11 cellular contexts compared by ENCODE assay signal in the genomic region with DNA sequence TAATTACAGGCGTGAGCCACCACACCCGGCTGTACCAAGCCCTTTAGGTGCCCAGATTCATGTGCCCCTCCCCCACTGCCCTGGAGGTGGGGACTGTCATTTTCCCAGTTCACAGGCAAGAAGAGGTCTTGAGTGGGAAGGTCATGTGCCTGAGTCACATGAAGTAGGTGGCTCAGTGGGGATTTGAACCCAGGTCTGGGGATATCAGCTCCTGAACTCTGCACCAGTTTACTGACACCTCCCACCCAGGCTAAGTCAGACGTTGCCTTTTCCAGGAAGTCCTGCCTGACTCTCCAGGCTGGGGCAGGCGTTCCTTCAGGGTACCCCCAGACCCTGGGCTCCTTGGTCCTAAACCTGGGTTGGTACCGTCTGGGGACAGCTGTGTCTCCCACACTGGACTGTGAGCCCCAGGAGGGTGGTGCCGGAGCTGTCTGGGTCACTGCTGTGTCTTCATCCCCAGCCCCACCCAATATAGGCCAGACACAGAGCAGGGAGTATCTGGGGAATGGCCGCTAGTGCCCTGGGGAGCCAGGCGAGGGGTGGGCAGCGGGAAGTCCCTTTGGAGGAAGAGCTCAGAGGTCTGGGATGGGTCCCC. TPM values are rescaled to one million over a fixed set of nuclear protein-coding genes. Genes with fewer than 3 reads are reported as not detected.
DNase-seq lines count a peak whose midpoint lies in the region; TF ChIP-seq lines count a peak whose summit lies in the region.
"Had no signal": no experiment of that assay in that cellular context is flagged by ENCODE, and none has a peak within 500 bp of the region (broad histone marks: within the 10 kb centered on the region; RNA-seq: fewer than 3 reads in every experiment).

No MANE protein-coding gene starts in this region.

- H3K9me3 ChIP-seq in Karpas-422 (ENCODE audit: low read length) (no peaks in the 10 kb centered on the region), mucosa of rectum (ENCODE audit: control insufficient read depth in 2 of 2, low read length in 2 of 2) (no peaks in the 10 kb centered on the region)
- H3K9me3 ChIP-seq: psoas muscle had no signal

- peaks cover 75% of the 10 kb centered on the region for H3K4me1 Mint-ChIP-seq in CD14-positive monocyte
- peaks cover 33% of the 10 kb centered on the region for H3K4me1 Mint-ChIP-seq in chondrocyte (ENCODE audit: low read depth)

- H3K4me1 ChIP-seq in Karpas-422 (ENCODE audit: low read length) (peaks cover 37% of the 10 kb centered on the region), mucosa of rectum (ENCODE audit: control insufficient read depth in 2 of 2, insufficient read depth in 2 of 2, low read length in 2 of 2) (peaks cover 58 to 65% of the 10 kb centered on the region in 2 donors)

- H3K4me3 ChIP-seq in Karpas-422 (ENCODE audit: low read length): no peak overlapping the region
- peak overlapping the region; percentile 10 to 13 for H3K4me3 ChIP-seq in mucosa of rectum (ENCODE audit: low read length in 2 of 2)
- H3K4me3 ChIP-seq: GM23248, psoas muscle had no signal

- 0 out of 2 replicates have a peak, but pooled peaks cover 2% of the 10 kb centered on the region for H4K20me1 ChIP-seq in Karpas-422 (ENCODE audit: insufficient read depth, low read depth, low read length)

- no peaks in the 10 kb centered on the region for H3K27me3 ChIP-seq in Karpas-422 (ENCODE audit: low read length)
- no peaks in the 10 kb centered on the region for H3K27me3 ChIP-seq in mucosa of rectum (ENCODE audit: control insufficient read depth in 2 of 2, insufficient read depth in 2 of 2, low read length in 2 of 2)

- H3K36me3 Mint-ChIP-seq in CD14-positive monocyte (peaks cover 52 to 86% of the 10 kb centered on the region in 2 donors), chondrocyte (ENCODE audit: low read depth) (peaks cover 15% of the 10 kb centered on the region)

- H2AFZ ChIP-seq in Karpas-422 (ENCODE audit: low read length): no peak overlapping the region
- H2AFZ ChIP-seq: GM23248 had no signal

- H3K4me3 Mint-ChIP-seq in CD14-positive monocyte (peak overlapping the region; percentile 74 to 80), chondrocyte (ENCODE audit: unreplicated experiment) (no peak overlapping the region)

- no peak for DNase-seq in CD14-positive monocyte (ENCODE audit: low spot score)
- no peak for DNase-seq in Karpas-422
- no peak for DNase-seq in chondrocyte (ENCODE audit: low spot score)
- no peak for DNase-seq in NCI-H146 treated with DMSO at 0.1 percent for 48 hours (lab: John Stamatoyannopoulos, UW; ENCODE audit: unreplicated experiment)
- no peak for DNase-seq in NCI-H187 treated with DMSO at 0.1 percent for 48 hours (lab: John Stamatoyannopoulos, UW)
- no peak for DNase-seq in epidermal melanocyte (ENCODE audit: insufficient read length, low spot score)
- no peak for DNase-seq in NCI-H69 (lab: John Stamatoyannopoulos, UW)
- DNase-seq: GM23248, NCI-H1694, psoas muscle had no signal

- no peaks in the 10 kb centered on the region for H3K9me3 Mint-ChIP-seq in CD14-positive monocyte
- H3K9me3 Mint-ChIP-seq in chondrocyte (ENCODE audit: low read depth): no peaks in the 10 kb centered on the region

- intact Hi-C loops in CD14-positive monocyte (cut with micrococcal nuclease): no loop called here

- peaks cover 8% of the 10 kb centered on the region; the same call in 1 of the 2 replicates for H3K36me3 ChIP-seq in Karpas-422 (ENCODE audit: insufficient read depth, low read length)
- peaks cover 20 to 23% of the 10 kb centered on the region in 2 donors for H3K36me3 ChIP-seq in mucosa of rectum (ENCODE audit: control insufficient read depth in 2 of 2, insufficient read depth in 2 of 2, low read length in 2 of 2)

- peak overlapping the region; percentile 74 for H3K27ac ChIP-seq in Karpas-422 (ENCODE audit: low read length)
- peak overlapping the region; percentile 91 to 96 for H3K27ac ChIP-seq in mucosa of rectum (ENCODE audit: low read depth in 2 of 2, low read length in 2 of 2)
- H3K27ac ChIP-seq: GM23248, psoas muscle had no signal

- TF ChIP-seq CTCF in CD14-positive monocyte (IDR thresholded peaks at IDR 0.05) (no peak), chondrocyte (IDR thresholded peaks at IDR 0.05) (no peak)

- H3K27ac Mint-ChIP-seq in CD14-positive monocyte (peak overlapping the region; percentile 97 to 99 (median 99)), chondrocyte (ENCODE audit: unreplicated experiment) (peak overlapping the region; percentile 13)

- H3K9ac ChIP-seq in Karpas-422 (ENCODE audit: low read length): no peak overlapping the region
- H3K9ac ChIP-seq in mucosa of rectum (ENCODE audit: low read depth in 1 of 2, low read length in 2 of 2): peak overlapping the region; percentile 66 to 77
- H3K9ac ChIP-seq: GM23248 had no signal

- H3K27me3 Mint-ChIP-seq in CD14-positive monocyte (ENCODE audit: low read depth in 3 of 3) (no peaks in the 10 kb centered on the region), chondrocyte (ENCODE audit: low read depth) (no peaks in the 10 kb centered on the region)

- H3K4me2 ChIP-seq in Karpas-422 (ENCODE audit: low read depth, low read length, poor library complexity, severe bottlenecking): no peak overlapping the region

- no peaks in the 10 kb centered on the region for H3K9me2 ChIP-seq in Karpas-422 (replicated peaks; ENCODE audit: insufficient read depth, low read length)

- peaks cover 51% of the 10 kb centered on the region for H3K79me2 ChIP-seq in Karpas-422 (ENCODE audit: low read length)

RNA-seq across cellular contexts. Expression of a gene that starts 8.6 kb away (rescaled TPM):
- 100 to 1,000 TPM; 132 to 144 TPM for polyA plus RNA-seq in CD14-positive monocyte
- total RNA-seq in Karpas-422 (2014; rRNA removed; shearing (Covaris generic); ENCODE audit: low replicate concordance): 77.9 and 97.9 TPM in 2 replicates
- total RNA-seq in chondrocyte: 65.6 to 145 TPM (median 142 TPM) in 3 replicates

RNA-seq across cellular contexts. Expression of a gene that starts 17.7 kb away (rescaled TPM):
- polyA plus RNA-seq in CD14-positive monocyte: 1 to 10 TPM; 1.3 to 2.7 TPM
- 0.71 and 8.0 TPM in 2 replicates for total RNA-seq in Karpas-422 (2014; rRNA removed; shearing (Covaris generic); ENCODE audit: low replicate concordance)
- 0.52 to 0.63 TPM in 2 of 3 replicates, not detected in the other for total RNA-seq in chondrocyte

RNA-seq across cellular contexts. Expression of a gene that starts 19.1 kb away (rescaled TPM):
- polyA plus RNA-seq in CD14-positive monocyte: 1 to 10 TPM; 1.5 to 2.7 TPM
- total RNA-seq in Karpas-422 (2014; rRNA removed; shearing (Covaris generic); ENCODE audit: low replicate concordance): 3.1 and 4.6 TPM in 2 replicates
- total RNA-seq in chondrocyte: 11.5 to 16.0 TPM (median 13.7 TPM) in 3 replicates

RNA-seq across cellular contexts. Expression of a gene that starts 48.1 kb away (rescaled TPM):
- polyA plus RNA-seq in CD14-positive monocyte: 10 to 100 TPM; 27.3 to 28.2 TPM
- 2.5 and 4.0 TPM in 2 replicates for total RNA-seq in Karpas-422 (2014; rRNA removed; shearing (Covaris generic); ENCODE audit: low replicate concordance)
- 25.5 to 50.9 TPM (median 43.8 TPM) in 3 replicates for total RNA-seq in chondrocyte
